ENCODE assay signal across 29 cellular contexts in the genomic region with DNA sequence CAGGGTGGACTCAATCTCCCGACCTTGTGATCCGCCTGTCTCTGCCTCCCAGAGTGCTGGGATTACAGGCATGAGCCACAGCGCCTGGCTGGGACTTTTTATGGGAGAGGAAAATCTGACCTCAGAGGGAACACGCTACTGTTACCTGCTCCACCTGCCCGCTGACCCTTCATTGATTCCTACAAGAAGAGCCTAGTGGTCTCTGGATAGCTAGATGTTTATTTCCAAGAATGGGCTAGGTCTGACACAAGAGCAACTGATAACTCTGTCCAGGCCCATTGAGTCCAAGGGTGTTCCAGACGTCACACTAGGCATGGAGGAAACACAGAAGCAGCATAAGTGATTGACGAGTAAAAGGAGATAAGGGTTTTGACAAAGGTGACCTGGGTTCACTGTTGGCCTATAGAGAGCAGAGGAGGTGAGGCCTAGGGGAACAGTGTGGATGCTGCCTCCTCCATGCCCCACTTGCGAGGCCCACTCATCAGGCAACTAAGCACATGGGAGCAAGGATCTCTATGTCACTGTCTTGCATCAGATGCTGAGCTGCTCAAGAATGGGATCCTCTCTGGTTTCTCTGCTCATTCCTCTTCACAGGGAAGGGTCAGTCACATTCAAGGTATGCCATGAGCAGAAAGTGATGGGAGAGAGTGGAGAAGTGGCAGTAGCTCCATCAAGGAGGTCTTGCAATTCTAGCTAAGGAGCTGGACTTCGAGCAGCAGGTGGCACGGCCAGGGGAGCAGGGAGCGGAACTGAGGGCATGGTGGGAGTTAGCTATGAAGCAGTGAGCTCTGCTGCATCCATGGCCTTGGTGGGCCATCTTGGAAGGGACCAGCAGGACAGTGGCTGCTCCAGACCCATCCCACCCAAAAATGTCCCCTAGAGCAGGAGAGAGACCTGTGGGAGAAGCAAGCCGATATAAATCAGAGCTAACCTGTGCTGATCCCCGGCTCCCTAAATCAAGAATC.
"Had no signal": no experiment of that assay in that cellular context is flagged by ENCODE, and none has a peak within 500 bp of the region (broad histone marks: within the 10 kb centered on the region; RNA-seq: fewer than 3 reads in every experiment).

No MANE protein-coding gene starts in this region.

- H3K27ac Mint-ChIP-seq: naive thymus-derived CD8-positive, alpha-beta T cell; natural killer cell treated with Interleukin-12 subunit alpha and Interleukin-12 subunit beta and Interleukin-15 and Interleukin-18, amount 100 ng/mL, for 72 hours; nephron progenitor cell; progenitor cell of endocrine pancreas; stimulated activated effector memory CD8-positive, alpha-beta T cell treated with anti-CD3 and anti-CD28 coated beads, Interleukin-12 subunit alpha, Interleukin-12 subunit beta, amount 100 ng/mL, for 72 hours; stimulated activated naive B cell treated with anti-CD40 and anti-IgM and Interleukin-4, amounts not matched to agents 10 μg/mL and 1 μg/mL and 100 μg/mL, for 72 hours; stimulated activated naive CD8-positive, alpha-beta T cell treated with anti-CD3 and anti-CD28 coated beads, Interleukin-15, Interleukin-2, amounts not matched to agents 100 ng/mL and 50 ng/mL, for 24 hours had no signal

- H3K9me3 ChIP-seq: neutrophil, ovary, psoas muscle, right lobe of liver, sigmoid colon, stomach, thoracic aorta, thyroid gland, upper lobe of left lung, vagina had no signal

- H3K4me3 ChIP-seq: ovary, psoas muscle, right lobe of liver, sigmoid colon, stomach, thoracic aorta, thyroid gland, tibial nerve, upper lobe of left lung, vagina had no signal

- H3K27ac ChIP-seq: neutrophil, ovary, parathyroid adenoma, psoas muscle, right lobe of liver, sigmoid colon, stomach, thoracic aorta, thyroid gland, tibial nerve, upper lobe of left lung, vagina had no signal

- H3K36me3 Mint-ChIP-seq: naive thymus-derived CD8-positive, alpha-beta T cell; stimulated activated effector memory CD8-positive, alpha-beta T cell treated with anti-CD3 and anti-CD28 coated beads, Interleukin-12 subunit alpha, Interleukin-12 subunit beta, amount 100 ng/mL, for 72 hours; stimulated activated naive B cell treated with anti-CD40 and anti-IgM and Interleukin-4, amounts not matched to agents 10 μg/mL and 1 μg/mL and 100 μg/mL, for 72 hours had no signal

- H3K27me3 ChIP-seq: neutrophil, ovary, right lobe of liver, sigmoid colon, thyroid gland, tibial nerve, upper lobe of left lung, vagina had no signal

- H3K9ac ChIP-seq: parathyroid adenoma had no signal

- H3K4me1 ChIP-seq: parathyroid adenoma, right lobe of liver, sigmoid colon, stomach, thyroid gland, tibial nerve, upper lobe of left lung, vagina had no signal

- H3K4me1 Mint-ChIP-seq: naive thymus-derived CD8-positive, alpha-beta T cell; nephron progenitor cell; neural crest cell; stimulated activated effector memory CD8-positive, alpha-beta T cell treated with anti-CD3 and anti-CD28 coated beads, Interleukin-12 subunit alpha, Interleukin-12 subunit beta, amount 100 ng/mL, for 72 hours; stimulated activated naive B cell treated with anti-CD40 and anti-IgM and Interleukin-4, amounts not matched to agents 10 μg/mL and 1 μg/mL and 100 μg/mL, for 72 hours had no signal

- H3K36me3 ChIP-seq: neutrophil, ovary, right lobe of liver, sigmoid colon, stomach, thoracic aorta, thyroid gland, tibial nerve, upper lobe of left lung, vagina had no signal

- H3K4me3 Mint-ChIP-seq: naive thymus-derived CD8-positive, alpha-beta T cell; natural killer cell treated with Interleukin-12 subunit alpha and Interleukin-12 subunit beta and Interleukin-15 and Interleukin-18, amount 100 ng/mL, for 72 hours; nephron progenitor cell; neural crest cell; stimulated activated effector memory CD8-positive, alpha-beta T cell treated with anti-CD3 and anti-CD28 coated beads, Interleukin-12 subunit alpha, Interleukin-12 subunit beta, amount 100 ng/mL, for 72 hours; stimulated activated naive B cell treated with anti-CD40 and anti-IgM and Interleukin-4, amounts not matched to agents 10 μg/mL and 1 μg/mL and 100 μg/mL, for 72 hours; stimulated activated naive CD8-positive, alpha-beta T cell treated with anti-CD3 and anti-CD28 coated beads, Interleukin-15, Interleukin-2, amounts not matched to agents 100 ng/mL and 50 ng/mL, for 24 hours had no signal

- DNase-seq: naive thymus-derived CD8-positive, alpha-beta T cell; nephron progenitor cell; nucleus accumbens; ovary; psoas muscle; right cardiac atrium; right lobe of liver; sigmoid colon; small intestine; stimulated activated CD4-positive, alpha-beta T cell treated with anti-CD3 and anti-CD28 coated beads, Interleukin-15, amount 100 ng/mL, for 24 hours; stimulated activated CD4-positive, alpha-beta T cell treated with anti-CD3 and anti-CD28 coated beads, Interleukin-2, amount 100 ng/mL, for 24 hours; stimulated activated CD4-positive, alpha-beta T cell treated with anti-CD3 and anti-CD28 coated beads, Interleukin-2, amount 100 ng/mL, for 48 hours; stimulated activated CD4-positive, alpha-beta T cell treated with anti-CD3 and anti-CD28 coated beads, Interleukin-4, amount 100 ng/mL, for 24 hours; stimulated activated naive B cell treated with anti-CD40 and anti-IgM and Interleukin-4, amounts not matched to agents 10 μg/mL and 1 μg/mL and 100 μg/mL, for 72 hours; stimulated activated naive CD4-positive, alpha-beta T cell treated with Interleukin-2 at 50 U/mL for 16 hours; stomach; thyroid gland; trophoblast cell; upper lobe of left lung had no signal

- H3K9me3 Mint-ChIP-seq: natural killer cell treated with Interleukin-12 subunit alpha and Interleukin-12 subunit beta and Interleukin-15 and Interleukin-18, amount 100 ng/mL, for 72 hours; neural crest cell; stimulated activated effector memory CD8-positive, alpha-beta T cell treated with anti-CD3 and anti-CD28 coated beads, Interleukin-12 subunit alpha, Interleukin-12 subunit beta, amount 100 ng/mL, for 72 hours; stimulated activated naive B cell treated with anti-CD40 and anti-IgM and Interleukin-4, amounts not matched to agents 10 μg/mL and 1 μg/mL and 100 μg/mL, for 72 hours had no signal
